In genomic region chr6:104527761-104528415, GRCh38 we compare ENCODE assay signal across 8 cellular contexts.
DNase-seq lines count a peak whose midpoint lies in the region; ATAC-seq and TF ChIP-seq lines count a peak whose summit lies in the region.

No MANE protein-coding gene starts in this region.

- DNase-seq in Right ventricle myocardium superior (peak; percentile 42), right atrium auricular region (ENCODE audit: low spot score) (no peak), left ventricle myocardium inferior (no peak), NCI-H2081 treated with DMSO at 0.1 percent for 48 hours (lab: John Stamatoyannopoulos, UW) (no peak)
- DNase-seq in stimulated activated CD4-positive, alpha-beta T cell treated with anti-CD3 and anti-CD28 coated beads, Interleukin-4, amount 100 ng/mL, for 4 hours = no peak

- TF ChIP-seq CTCF in right atrium auricular region (IDR thresholded peaks at IDR 0.05) (peak in 1 of 2 donors; percentile 23), left ventricle myocardium inferior (IDR thresholded peaks at IDR 0.05; ENCODE audit: borderline replicate concordance) (peak; percentile 24)

- H3K27me3 ChIP-seq in right atrium auricular region (no peaks in the 10 kb centered on the region), left ventricle myocardium inferior (ENCODE audit: low read depth) (peaks cover under 1% of the 10 kb centered on the region)

- ATAC-seq in Right ventricle myocardium superior (ENCODE audit: poor library complexity) (peak; percentile 32), SK-N-SH treated with all-trans-retinoic acid at 6 μM for 48 hours (peak; percentile 58; the same call in 2 of the 3 replicates), HG03469 (IDR thresholded peaks at IDR 0.05; ENCODE audit: unreplicated experiment) (no peak), GM18907 (IDR thresholded peaks at IDR 0.05; ENCODE audit: unreplicated experiment) (no peak)

- H3K4me1 ChIP-seq in right atrium auricular region (peaks cover 0 to 17% of the 10 kb centered on the region in 2 donors), left ventricle myocardium inferior (peaks cover 13% of the 10 kb centered on the region)

- H3K36me3 ChIP-seq in right atrium auricular region (no peaks in the 10 kb centered on the region), left ventricle myocardium inferior (no peaks in the 10 kb centered on the region)

- no peak overlapping the region for H3K27ac ChIP-seq in right atrium auricular region
- H3K27ac ChIP-seq in left ventricle myocardium inferior (replicated peaks) = no peak overlapping the region

- intact Hi-C loops in Right ventricle myocardium superior (cut with DNase I) = no loop called here
- intact Hi-C loops in left ventricle myocardium inferior (cut with micrococcal nuclease) = loop anchor here (10.0 kb wide), 1 partner anchor 247 kb away; no protein-coding TSS in a partner anchor

- H3K9me3 ChIP-seq in right atrium auricular region (no peaks in the 10 kb centered on the region), left ventricle myocardium inferior (replicated peaks) (no peaks in the 10 kb centered on the region)

- H3K4me3 ChIP-seq in right atrium auricular region = no peak overlapping the region
- no peak overlapping the region for H3K4me3 ChIP-seq in left ventricle myocardium inferior

TF ChIP-seq in SK-N-SH treated with all-trans-retinoic acid at 6 μM for 48 hours, 23 proteins besides CTCF, POLR2A, EP300 and RAD21:
- TF ChIP-seq ZNF8 (CRISPR knock-in tag; IDR thresholded peaks at IDR 0.05) (no peak), TCF4 (CRISPR knock-in tag; IDR thresholded peaks at IDR 0.05; ENCODE audit: borderline replicate concordance) (no peak), ZFP30 (CRISPR knock-in tag; IDR thresholded peaks at IDR 0.05) (no peak), CSRNP3 (CRISPR knock-in tag; IDR thresholded peaks at IDR 0.05) (no peak), GLIS3 (CRISPR knock-in tag; IDR thresholded peaks at IDR 0.05) (no peak), RARB (CRISPR knock-in tag; IDR thresholded peaks at IDR 0.05) (no peak), PATZ1 (CRISPR knock-in tag; IDR thresholded peaks at IDR 0.05; ENCODE audit: borderline replicate concordance) (no peak), PPARA (CRISPR knock-in tag; IDR thresholded peaks at IDR 0.05; ENCODE audit: borderline replicate concordance) (no peak), TSHZ2 (CRISPR knock-in tag; IDR thresholded peaks at IDR 0.05) (no peak), ZNF565 (CRISPR knock-in tag; conservative IDR thresholded peaks at IDR 0.05; ENCODE audit: low read depth) (no peak), BACH2 (CRISPR knock-in tag; IDR thresholded peaks at IDR 0.05; ENCODE audit: borderline replicate concordance) (no peak), SNAI2 (CRISPR knock-in tag; IDR thresholded peaks at IDR 0.05) (no peak), ZC3H10 (CRISPR knock-in tag; IDR thresholded peaks at IDR 0.05) (no peak), ZFP3 (CRISPR knock-in tag; IDR thresholded peaks at IDR 0.05) (no peak), CREB5 (CRISPR knock-in tag; IDR thresholded peaks at IDR 0.05; ENCODE audit: low read depth) (no peak), TOX (CRISPR knock-in tag; IDR thresholded peaks at IDR 0.05; ENCODE audit: borderline replicate concordance) (no peak), CSDC2 (CRISPR knock-in tag; IDR thresholded peaks at IDR 0.05) (no peak), ESRRG (CRISPR knock-in tag; IDR thresholded peaks at IDR 0.05) (no peak), ARNTL (CRISPR knock-in tag; IDR thresholded peaks at IDR 0.05; ENCODE audit: borderline replicate concordance, low read depth) (no peak), ISL1 (CRISPR knock-in tag; IDR thresholded peaks at IDR 0.05) (no peak)

Comparison
In these comparisons a context has a peak if more than half of its experiments do, and no peak if none do; other contexts are left out.
1. ATAC-seq: peak in Right ventricle myocardium superior (single experiment) and SK-N-SH treated with all-trans-retinoic acid at 6 μM for 48 hours (single experiment); none in HG03469 (single experiment) and GM18907 (single experiment).